Comparison of ENCODE assay signal across 1 cellular context in the genomic region with DNA sequence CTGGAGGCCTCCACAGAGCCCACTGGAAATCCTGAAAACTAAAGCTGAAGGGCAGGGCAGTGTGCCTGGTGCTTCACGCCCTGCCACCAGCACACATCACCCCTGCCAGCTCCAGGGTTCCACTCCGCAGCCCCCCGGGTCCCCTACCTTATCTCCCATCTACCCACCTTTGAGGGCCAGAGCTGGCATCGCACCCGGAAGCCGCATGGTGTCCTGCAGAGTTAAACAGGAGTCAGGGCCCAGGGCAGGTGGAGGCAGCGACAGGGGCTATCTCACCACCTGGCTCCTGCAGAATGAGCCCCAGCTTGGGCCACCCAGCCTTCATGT.
TF ChIP-seq lines count a peak whose summit lies in the region.

No MANE protein-coding gene starts in this region.

TF ChIP-seq in liver, 16 proteins besides CTCF, POLR2A, EP300 and RAD21:
- no peak for TF ChIP-seq HNF4G (IDR thresholded peaks at IDR 0.05)
